8 cellular contexts compared by ENCODE assay signal in the genomic region with DNA sequence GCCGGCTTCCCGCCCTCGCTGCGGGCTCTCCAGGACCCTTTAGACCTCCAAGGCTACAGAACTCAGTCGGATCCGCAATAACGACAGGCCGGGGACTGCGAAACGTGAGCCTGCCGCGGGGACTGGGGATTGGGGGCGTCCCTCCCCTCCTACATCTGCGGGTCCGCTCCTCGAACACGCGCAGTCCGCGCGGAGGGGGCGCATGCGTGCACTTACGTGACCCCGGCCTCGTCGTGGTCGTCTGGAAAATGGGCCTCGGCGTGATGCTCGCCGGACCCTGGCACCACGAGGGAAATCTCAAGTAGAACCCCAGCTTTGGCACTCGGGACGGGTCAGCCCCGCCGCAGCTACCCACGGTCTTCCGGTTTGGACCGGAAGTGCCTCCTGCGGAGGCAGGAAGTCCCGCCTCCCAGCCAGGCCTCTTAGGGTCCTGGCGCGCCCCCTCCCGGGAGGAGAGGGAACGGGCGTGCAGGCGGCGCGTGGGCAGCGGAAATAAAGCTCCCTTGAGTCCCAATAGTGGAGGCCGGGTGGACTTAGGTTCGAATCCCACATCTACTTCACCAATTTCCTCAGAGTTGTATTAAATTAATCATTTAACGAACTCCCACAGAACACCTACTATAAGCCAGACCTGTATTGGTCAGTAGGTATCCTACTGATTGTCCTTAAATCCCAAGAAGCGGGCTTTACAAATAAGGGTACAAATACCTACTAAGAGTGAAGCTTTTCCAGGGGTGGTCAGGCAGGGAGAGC. TPM values are rescaled to one million over a fixed set of nuclear protein-coding genes. Genes with fewer than 3 reads are reported as not detected.
DNase-seq lines count a peak whose midpoint lies in the region; ATAC-seq and TF ChIP-seq lines count a peak whose summit lies in the region.

A gene with protein sequence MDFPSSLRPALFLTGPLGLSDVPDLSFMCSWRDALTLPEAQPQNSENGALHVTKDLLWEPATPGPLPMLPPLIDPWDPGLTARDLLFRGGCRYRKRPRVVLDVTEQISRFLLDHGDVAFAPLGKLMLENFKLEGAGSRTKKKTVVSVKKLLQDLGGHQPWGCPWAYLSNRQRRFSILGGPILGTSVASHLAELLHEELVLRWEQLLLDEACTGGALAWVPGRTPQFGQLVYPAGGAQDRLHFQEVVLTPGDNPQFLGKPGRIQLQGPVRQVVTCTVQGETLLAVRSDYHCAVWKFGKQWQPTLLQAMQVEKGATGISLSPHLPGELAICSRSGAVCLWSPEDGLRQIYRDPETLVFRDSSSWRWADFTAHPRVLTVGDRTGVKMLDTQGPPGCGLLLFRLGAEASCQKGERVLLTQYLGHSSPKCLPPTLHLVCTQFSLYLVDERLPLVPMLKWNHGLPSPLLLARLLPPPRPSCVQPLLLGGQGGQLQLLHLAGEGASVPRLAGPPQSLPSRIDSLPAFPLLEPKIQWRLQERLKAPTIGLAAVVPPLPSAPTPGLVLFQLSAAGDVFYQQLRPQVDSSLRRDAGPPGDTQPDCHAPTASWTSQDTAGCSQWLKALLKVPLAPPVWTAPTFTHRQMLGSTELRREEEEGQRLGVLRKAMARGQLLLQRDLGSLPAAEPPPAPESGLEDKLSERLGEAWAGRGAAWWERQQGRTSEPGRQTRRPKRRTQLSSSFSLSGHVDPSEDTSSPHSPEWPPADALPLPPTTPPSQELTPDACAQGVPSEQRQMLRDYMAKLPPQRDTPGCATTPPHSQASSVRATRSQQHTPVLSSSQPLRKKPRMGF (minus strand): TSS at position 373 of the 753 bp plus-strand sequence. CDS start 2,069 bp downstream, outside the sequence.

- CTCF ChIA-PET in PC-3 (lab: Charles Lee): interaction anchor here (0.5 to 1.4 kb wide), 13 partner anchors 8 to 381 kb away, joined by 3 to 8 read pairs (median 3); partner anchors contain the start of genes KCNG4 and MBTPS1

- ATAC-seq in GM21528 (IDR thresholded peaks at IDR 0.05; ENCODE audit: low FRiP score, unreplicated experiment) (peak; percentile 84), PC-3 (peak; percentile 92)

- H3K27ac Mint-ChIP-seq in IgD-negative memory B cell: peak within 1 kb of the TSS; percentile 76 to 92 (median 80)

- H3K4me3 ChIP-seq in PC-3 (ENCODE audit: low read length) (peak within 1 kb of the TSS; percentile 95), epithelial cell of proximal tubule (ENCODE audit: low read depth, low read length) (peak within 1 kb of the TSS; percentile 100), mucosa of rectum (ENCODE audit: low read length in 2 of 2) (peak within 1 kb of the TSS; percentile 91 to 93)

- no peaks in the 10 kb centered on the region for H3K9me3 Mint-ChIP-seq in IgD-negative memory B cell

- BruUV-seq in PC-3 (replicated peaks; lab: Mats Ljungman, UMichigan): no TSS peak

- H3F3A ChIP-seq in PC-3 (ENCODE audit: low read length, unreplicated experiment): no peaks in the 10 kb centered on the region

- peak; percentile 91 for DNase-seq in DMS153 (lab: John Stamatoyannopoulos, UW)
- DNase-seq in PC-3: peak; percentile 92
- peak; percentile 92 for DNase-seq in activated T-cell treated with anti-CD3 and anti-CD28 coated beads for 48 hours (ENCODE audit: low read depth)
- DNase-seq in epithelial cell of proximal tubule (ENCODE audit: low read depth): peak; percentile 29
- DNase-seq in stimulated activated CD8-positive, alpha-beta memory T cell treated with anti-CD3 and anti-CD28 coated beads, Interleukin-4, amount 100 ng/mL, for 48 hours: peak; percentile 95

- POLR2A ChIA-PET in PC-3 (lab: Charles Lee; ENCODE audit: unreplicated experiment): interaction anchor here (0.6 kb wide), 1 partner anchor 253 kb away, joined by 3 read pairs; no protein-coding TSS in a partner anchor

- no peaks in the 10 kb centered on the region for H3K27me3 Mint-ChIP-seq in IgD-negative memory B cell

- H3K36me3 ChIP-seq in PC-3 (ENCODE audit: low read depth, low read length) (no peaks in the 10 kb centered on the region; the same call in 1 of the 2 replicates), mucosa of rectum (ENCODE audit: control insufficient read depth in 2 of 2, insufficient read depth in 2 of 2, low read length in 2 of 2) (peaks cover 15 to 22% of the 10 kb centered on the region in 2 donors)

- H3K4me1 ChIP-seq in PC-3 (ENCODE audit: insufficient read depth, low read length) (no peaks in the 10 kb centered on the region), mucosa of rectum (ENCODE audit: control insufficient read depth in 2 of 2, insufficient read depth in 2 of 2, low read length in 2 of 2) (peaks cover 6% of the 10 kb centered on the region in 2 donors)

- no peaks in the 10 kb centered on the region for H3K9me2 ChIP-seq in PC-3 (replicated peaks; ENCODE audit: low read length)

- TF ChIP-seq CTCF in PC-3 (conservative IDR thresholded peaks at IDR 0.05; ENCODE audit: low read depth, low read length) (peak; percentile 85), epithelial cell of proximal tubule (conservative IDR thresholded peaks at IDR 0.05; ENCODE audit: low read depth, low read length) (peak; percentile 95)

- H3K27me3 ChIP-seq in PC-3 (ENCODE audit: low read length): no peaks in the 10 kb centered on the region
- no peaks in the 10 kb centered on the region for H3K27me3 ChIP-seq in mucosa of rectum (ENCODE audit: control insufficient read depth in 2 of 2, insufficient read depth in 2 of 2, low read length in 2 of 2)

- peak within 1 kb of the TSS; percentile 80 for H3K4me2 ChIP-seq in PC-3 (ENCODE audit: low read length)

- peak within 1 kb of the TSS; percentile 94 for H2AFZ ChIP-seq in PC-3 (ENCODE audit: low read length)

- peaks cover 5 to 11% (median 9%) of the 10 kb centered on the region in 3 donors for H3K4me1 Mint-ChIP-seq in IgD-negative memory B cell

- H3K4me3 Mint-ChIP-seq in IgD-negative memory B cell: peak within 1 kb of the TSS; percentile 92 to 99 (median 95)

- H3K36me3 Mint-ChIP-seq in IgD-negative memory B cell: peaks cover 3% of the 10 kb centered on the region

- no peaks in the 10 kb centered on the region for H4K20me1 ChIP-seq in PC-3 (ENCODE audit: low read length)

- no peak within 1 kb of the TSS for H3K27ac ChIP-seq in PC-3 (ENCODE audit: low read length)
- peak within 1 kb of the TSS; percentile 11 to 65 for H3K27ac ChIP-seq in mucosa of rectum (ENCODE audit: low read depth in 2 of 2, low read length in 2 of 2)

- H3K9ac ChIP-seq in PC-3 (ENCODE audit: low read length): peak within 1 kb of the TSS; percentile 97
- peak within 1 kb of the TSS; percentile 86 to 97 for H3K9ac ChIP-seq in mucosa of rectum (ENCODE audit: low read depth in 1 of 2, low read length in 2 of 2)

- peaks cover 28% of the 10 kb centered on the region for H3K79me2 ChIP-seq in PC-3 (ENCODE audit: low read length)

- intact Hi-C loops in PC-3 (cut with micrococcal nuclease): loop anchor here (1.0 kb wide), 1 partner anchor 42 kb away; the partner anchor contains the start of genes DNAAF1 and HSDL1

- H3K9me3 ChIP-seq in PC-3 (ENCODE audit: low read length): no peaks in the 10 kb centered on the region
- no peaks in the 10 kb centered on the region for H3K9me3 ChIP-seq in mucosa of rectum (ENCODE audit: control insufficient read depth in 2 of 2, low read length in 2 of 2)

RNA-seq across cellular contexts. Expression of the gene that starts here (rescaled TPM):
- polyA plus RNA-seq in IgD-negative memory B cell: 6.5 TPM
- total RNA-seq in PC-3 (2014; rRNA removed) (21.8 and 28.0 TPM in 2 replicates), epithelial cell of proximal tubule (30.4 and 31.9 TPM in 2 replicates)

Comparison
In these comparisons a context has a peak if more than half of its experiments do, and no peak if none do; other contexts are left out.
1. DNase-seq: peak in every context shown above with its lines; median percentile 95 in stimulated activated CD8-positive, alpha-beta memory T cell treated with anti-CD3 and anti-CD28 coated beads, Interleukin-4, amount 100 ng/mL, for 48 hours; 92 in PC-3; 92 in activated T-cell treated with anti-CD3 and anti-CD28 coated beads for 48 hours; 91 in DMS153; 29 in epithelial cell of proximal tubule.